ENCODE assay signal across 17 cellular contexts in genomic region chr15:78151075-78151474, GRCh38. TPM values are rescaled to one million over a fixed set of nuclear protein-coding genes. Genes with fewer than 3 reads are reported as not detected.
DNase-seq lines count a peak whose midpoint lies in the region; ATAC-seq and TF ChIP-seq lines count a peak whose summit lies in the region.
"Not testable (repeated sequence)": the region's sequence is repeated elsewhere in the genome, so short reads cannot be mapped to it uniquely, and the experiment has no call there.
"Had no signal": no experiment of that assay in that cellular context is flagged by ENCODE, and none has a peak within 500 bp of the region (broad histone marks: within the 10 kb centered on the region; RNA-seq: fewer than 3 reads in every experiment).

No MANE protein-coding gene starts in this region.

- peak overlapping the region in 2 of 11 experiments; percentile 90 to 97; a peak in 3 of 22 replicates for H3K9ac ChIP-seq in BLaER1 treated with 17β-estradiol and CSF1 and Interleukin-3, amounts not matched to agents 10 nM and 100 nM
- H3K9ac ChIP-seq in HUES6 (ENCODE audit: low read length), result not testable (repeated sequence)

- peak overlapping the region; percentile 32 for H3K27ac Mint-ChIP-seq in activated CD4-positive, alpha-beta T cell treated with anti-CD3 and anti-CD28 coated beads, Interleukin-2, amount 10 ng/mL, durations not matched to agents 7 days and 5 days
- not testable (repeated sequence) for H3K27ac Mint-ChIP-seq in activated naive CD4-positive, alpha-beta T cell treated with anti-CD3 and anti-CD28 coated beads, Interleukin-2, amount 10 ng/mL, durations not matched to agents 7 days and 5 days; natural killer cell

- not testable (repeated sequence) for H3K27me3 ChIP-seq in BLaER1 treated with 17β-estradiol and CSF1 and Interleukin-3, amounts not matched to agents 10 nM and 100 nM; HUES6 (ENCODE audit: control insufficient read depth, insufficient read depth, low read length); Peyer's patch; cardiac muscle cell

- not testable (repeated sequence) for H3K9me3 ChIP-seq in BLaER1 treated with 17β-estradiol and CSF1 and Interleukin-3, amounts not matched to agents 10 nM and 100 nM (replicated peaks in 1 of 11); HUES6 (ENCODE audit: control insufficient read depth, insufficient read depth, low read depth, low read length); Peyer's patch; cardiac muscle cell (ENCODE audit: low read depth)

- not testable (repeated sequence) for H3K4me3 ChIP-seq in BLaER1 treated with 17β-estradiol and CSF1 and Interleukin-3, amounts not matched to agents 10 nM and 100 nM; cardiac muscle cell
- peak overlapping the region; percentile 8; the same call in 1 of the 2 replicates for H3K4me3 ChIP-seq in HUES6 (ENCODE audit: low read depth, low read length)
- H3K4me3 ChIP-seq in Peyer's patch, result peak overlapping the region in 2 of 4 donors; percentile 90 to 91

- peaks cover 23 to 43% (median 29%) of the 10 kb centered on the region in 10 experiments for H3K4me1 ChIP-seq in BLaER1 treated with 17β-estradiol and CSF1 and Interleukin-3, amounts not matched to agents 10 nM and 100 nM
- H3K4me1 ChIP-seq in HUES6 (ENCODE audit: control insufficient read depth, insufficient read depth, low read length), result peaks cover 19% of the 10 kb centered on the region
- H3K4me1 ChIP-seq in Peyer's patch, result peaks cover 0 to 37% (median 2%) of the 10 kb centered on the region in 4 donors
- H3K4me1 ChIP-seq in cardiac muscle cell (ENCODE audit: low read depth), result not testable (repeated sequence)

- intact Hi-C loops in natural killer cell (cut with micrococcal nuclease), result not testable (repeated sequence)

- H3K9me3 Mint-ChIP-seq in activated CD4-positive, alpha-beta T cell treated with anti-CD3 and anti-CD28 coated beads, Interleukin-2, amount 10 ng/mL, durations not matched to agents 7 days and 5 days; activated naive CD4-positive, alpha-beta T cell treated with anti-CD3 and anti-CD28 coated beads, Interleukin-2, amount 10 ng/mL, durations not matched to agents 7 days and 5 days; natural killer cell: not testable (repeated sequence)

- DNase-seq in Peyer's patch, result peak in 2 of 3 donors; percentile 13 to 35
- DNase-seq in activated CD4-positive, alpha-beta T cell treated with anti-CD3 and anti-CD28 coated beads, Interleukin-2, amount 10 ng/mL, durations not matched to agents 7 days and 5 days; activated naive CD4-positive, alpha-beta T cell treated with anti-CD3 and anti-CD28 coated beads, Interleukin-2, amount 10 ng/mL, durations not matched to agents 7 days and 5 days; cardiac muscle cell (ENCODE audit: low read depth in 1 of 2, low spot score in 1 of 2); natural killer cell; stimulated activated naive CD8-positive, alpha-beta T cell treated with anti-CD3 and anti-CD28 coated beads, Interleukin-15, Interleukin-2, amounts not matched to agents 100 U/mL and 50 U/mL, for 24 hours: not testable (repeated sequence)

- not testable (repeated sequence) for H3K27me3 Mint-ChIP-seq in activated CD4-positive, alpha-beta T cell treated with anti-CD3 and anti-CD28 coated beads, Interleukin-2, amount 10 ng/mL, durations not matched to agents 7 days and 5 days; activated naive CD4-positive, alpha-beta T cell treated with anti-CD3 and anti-CD28 coated beads, Interleukin-2, amount 10 ng/mL, durations not matched to agents 7 days and 5 days; natural killer cell (ENCODE audit: low read depth in 2 of 2)

- ATAC-seq in natural killer cell, result not testable (repeated sequence)
- ATAC-seq in stimulated activated naive CD8-positive, alpha-beta T cell treated with anti-CD3 and anti-CD28 coated beads, Interleukin-15, Interleukin-2, amounts not matched to agents 100 U/mL and 50 U/mL, for 24 hours, result peak; percentile 17

- H3K27ac ChIP-seq in BLaER1 treated with 17β-estradiol and CSF1 and Interleukin-3, amounts not matched to agents 10 nM and 100 nM; HUES6 (ENCODE audit: low read depth, low read length): not testable (repeated sequence)
- H3K27ac ChIP-seq in Peyer's patch (peak overlapping the region in 1 of 4 donors; percentile 22), cardiac muscle cell (peak overlapping the region; percentile 71)

- not testable (repeated sequence) for TF ChIP-seq POLR2A in Peyer's patch (IDR thresholded peaks at IDR 0.05)

- peak overlapping the region; percentile 86 for H3K4me3 Mint-ChIP-seq in activated CD4-positive, alpha-beta T cell treated with anti-CD3 and anti-CD28 coated beads, Interleukin-2, amount 10 ng/mL, durations not matched to agents 7 days and 5 days
- peak overlapping the region; percentile 90 for H3K4me3 Mint-ChIP-seq in activated naive CD4-positive, alpha-beta T cell treated with anti-CD3 and anti-CD28 coated beads, Interleukin-2, amount 10 ng/mL, durations not matched to agents 7 days and 5 days
- H3K4me3 Mint-ChIP-seq in natural killer cell, result peak overlapping the region; percentile 90

- peaks cover 42% of the 10 kb centered on the region for H3K4me1 Mint-ChIP-seq in activated CD4-positive, alpha-beta T cell treated with anti-CD3 and anti-CD28 coated beads, Interleukin-2, amount 10 ng/mL, durations not matched to agents 7 days and 5 days
- H3K4me1 Mint-ChIP-seq in activated naive CD4-positive, alpha-beta T cell treated with anti-CD3 and anti-CD28 coated beads, Interleukin-2, amount 10 ng/mL, durations not matched to agents 7 days and 5 days, result peaks cover 48% of the 10 kb centered on the region
- peaks cover 22 to 33% of the 10 kb centered on the region in 2 donors for H3K4me1 Mint-ChIP-seq in natural killer cell

- H3K4me2 ChIP-seq in BLaER1 treated with 17β-estradiol and CSF1 and Interleukin-3, amounts not matched to agents 10 nM and 100 nM, result peak overlapping the region; percentile 90 to 99 (median 95); a peak in 20 of 22 replicates

- peaks cover 5 to 37% (median 16%) of the 10 kb centered on the region in 11 experiments; a peak in 20 of 22 replicates for H3K36me3 ChIP-seq in BLaER1 treated with 17β-estradiol and CSF1 and Interleukin-3, amounts not matched to agents 10 nM and 100 nM
- H3K36me3 ChIP-seq in HUES6 (ENCODE audit: control insufficient read depth, insufficient read depth, low read length); Peyer's patch; cardiac muscle cell: not testable (repeated sequence)

- CTCF ChIA-PET in activated CD4-positive, alpha-beta T cell treated with anti-CD3 and anti-CD28 coated beads, Interleukin-2, amount 10 ng/mL, durations not matched to agents 7 days and 5 days (lab: Charles Lee), result interaction anchor here (0.6 to 1.9 kb wide), 3 partner anchors 12 to 44 kb away, joined by 3 to 5 read pairs (median 5); no protein-coding TSS in a partner anchor
- CTCF ChIA-PET in activated naive CD4-positive, alpha-beta T cell treated with anti-CD3 and anti-CD28 coated beads, Interleukin-2, amount 10 ng/mL, durations not matched to agents 7 days and 5 days (lab: Charles Lee), result interaction anchor here (1.6 to 2.9 kb wide), 2 partner anchors 25 to 44 kb away, joined by 4 to 11 read pairs; no protein-coding TSS in a partner anchor

- not testable (repeated sequence) for TF ChIP-seq CTCF in Peyer's patch (IDR thresholded peaks at IDR 0.05); cardiac muscle cell (IDR thresholded peaks at IDR 0.05; ENCODE audit: low read depth, low read length); natural killer cell (IDR thresholded peaks at IDR 0.05)

- H4K20me1 ChIP-seq in BLaER1 treated with 17β-estradiol and CSF1 and Interleukin-3, amounts not matched to agents 10 nM and 100 nM, result peaks cover 0 to 69% (median 52%) of the 10 kb centered on the region in 11 experiments; a peak in 18 of 22 replicates

- POLR2A ChIA-PET in activated CD4-positive, alpha-beta T cell treated with anti-CD3 and anti-CD28 coated beads, Interleukin-2, amount 10 ng/mL, durations not matched to agents 7 days and 5 days (lab: Charles Lee), result not testable (repeated sequence)

- peaks cover 16% of the 10 kb centered on the region for H3K36me3 Mint-ChIP-seq in activated CD4-positive, alpha-beta T cell treated with anti-CD3 and anti-CD28 coated beads, Interleukin-2, amount 10 ng/mL, durations not matched to agents 7 days and 5 days (ENCODE audit: low read depth)
- H3K36me3 Mint-ChIP-seq in activated naive CD4-positive, alpha-beta T cell treated with anti-CD3 and anti-CD28 coated beads, Interleukin-2, amount 10 ng/mL, durations not matched to agents 7 days and 5 days, result peaks cover 18% of the 10 kb centered on the region
- H3K36me3 Mint-ChIP-seq in natural killer cell, result not testable (repeated sequence)

RNA-seq across cellular contexts. Expression of gene IDH3A, which starts 1.9 kb away (rescaled TPM):
- total RNA-seq in Peyer's patch (100 to 1,000 TPM; 102 to 175 (median 118) TPM), cardiac muscle cell (63.1 and 80.6 TPM in 2 replicates), natural killer cell (10 to 100 TPM; 43.5 to 55.1 (median 53.3) TPM)
- 10 to 100 TPM; 65.1 to 71.2 TPM for total RNA-seq in activated CD4-positive, alpha-beta T cell treated with anti-CD3 and anti-CD28 coated beads, Interleukin-2, amount 10 ng/mL, durations not matched to agents 7 days and 5 days
- polyA plus RNA-seq in cardiac muscle cell, result 79.4 and 113 TPM in 2 replicates

RNA-seq across cellular contexts. Expression of gene CIB2, which starts 19.8 kb away (rescaled TPM):
- total RNA-seq in Peyer's patch, result 10 to 100 TPM; 17.5 to 70.9 (median 21.0) TPM
- under 1 TPM; 0.44 to 0.55 TPM for total RNA-seq in activated CD4-positive, alpha-beta T cell treated with anti-CD3 and anti-CD28 coated beads, Interleukin-2, amount 10 ng/mL, durations not matched to agents 7 days and 5 days
- total RNA-seq in cardiac muscle cell, result 62.7 and 63.4 TPM in 2 replicates
- 59.9 and 72.6 TPM in 2 replicates for polyA plus RNA-seq in cardiac muscle cell
- total RNA-seq in natural killer cell, result 1 to 10 TPM in 1 of 3 donors, under 1 TPM in 2; 0.25 to 1.5 (median 0.99) TPM

RNA-seq across cellular contexts. Expression of gene SH2D7, which starts 58.7 kb away (rescaled TPM):
- total RNA-seq in Peyer's patch (1 to 10 TPM; 3.3 to 7.7 (median 4.6) TPM), cardiac muscle cell (not detected in 2 replicates), natural killer cell (not detected)
- not detected for total RNA-seq in activated CD4-positive, alpha-beta T cell treated with anti-CD3 and anti-CD28 coated beads, Interleukin-2, amount 10 ng/mL, durations not matched to agents 7 days and 5 days
- polyA plus RNA-seq in cardiac muscle cell, result 0.22 and 0.98 TPM in 2 replicates
- total RNA-seq: A673, chondrocyte, G401, H1, heart right ventricle, HT1080, LHCN-M2, renal cortical epithelial cell, upper lobe of right lung had no signal
- polyA plus RNA-seq: H1, heart right ventricle had no signal

Comparison
In these comparisons a context has a peak if more than half of its experiments do, and no peak if none do; other contexts are left out.
1. RNA of gene CIB2, which starts 19.8 kb away (total RNA-seq): 62.7 to 63.4 TPM in cardiac muscle cell and 17.5 to 70.9 TPM in Peyer's patch; 0.25 to 1.5 TPM in natural killer cell and 0.44 to 0.55 TPM in activated CD4-positive, alpha-beta T cell treated with anti-CD3 and anti-CD28 coated beads, Interleukin-2, amount 10 ng/mL, durations not matched to agents 7 days and 5 days; every median in the first group is over 4 times any median in the second.
2. Peak in every context shown above with its lines, with median percentiles within 50 percentile points of each other: H3K4me3 Mint-ChIP-seq.